8 cellular contexts compared by ENCODE assay signal in the genomic region with DNA sequence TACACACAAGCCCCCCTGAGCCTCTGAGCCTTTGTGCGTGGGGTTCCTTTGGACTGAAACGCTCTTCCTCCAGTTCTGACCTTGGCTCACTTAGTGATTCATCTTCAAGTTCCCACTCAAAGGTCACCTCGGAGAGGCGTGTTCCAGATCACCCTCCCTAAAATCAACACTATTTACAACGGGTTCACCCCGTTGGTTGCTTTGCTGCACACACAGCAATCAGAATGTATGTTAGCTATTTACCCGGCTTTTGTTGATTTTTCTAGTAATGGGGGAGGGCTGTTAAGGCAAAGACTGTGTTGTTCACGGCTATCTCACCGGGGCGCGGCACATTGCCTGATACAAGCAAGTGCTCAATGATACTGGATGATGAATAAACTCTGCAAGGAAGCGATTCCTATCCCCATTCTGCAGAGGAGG. TPM values are rescaled to one million over a fixed set of nuclear protein-coding genes. Genes with fewer than 3 reads are reported as not detected.
A peak's percentile ranks its signal among the peaks of the same experiment; 100 is the strongest.
DNase-seq lines count a peak whose midpoint lies in the region; ATAC-seq and TF ChIP-seq lines count a peak whose summit lies in the region.

No MANE protein-coding gene starts in this region.

- peak overlapping the region; percentile 94 for H3K4me3 ChIP-seq in GM12864 (ENCODE audit: low read depth, low read length)
- H3K4me3 ChIP-seq in SK-N-MC = peak overlapping the region; percentile 76
- peak overlapping the region; percentile 82 for H3K4me3 ChIP-seq in fibroblast of villous mesenchyme (ENCODE audit: low read depth, low read length)

- H3K4me3 Mint-ChIP-seq in progenitor cell of endocrine pancreas (ENCODE audit: low read depth) = peak overlapping the region; percentile 85

- peaks cover 3% of the 10 kb centered on the region for H3K36me3 Mint-ChIP-seq in progenitor cell of endocrine pancreas (ENCODE audit: insufficient read depth)

- H3K9me3 Mint-ChIP-seq in progenitor cell of endocrine pancreas (ENCODE audit: low read depth) = no peaks in the 10 kb centered on the region

- no peak for ATAC-seq in GM21367 (IDR thresholded peaks at IDR 0.05; ENCODE audit: unreplicated experiment)

- TF ChIP-seq CTCF in GM12864 (IDR thresholded peaks at IDR 0.05; ENCODE audit: low read depth, low read length, missing control alignments) (no peak), fibroblast of villous mesenchyme (IDR thresholded peaks at IDR 0.05; ENCODE audit: insufficient read depth, low read depth, low read length) (no peak), progenitor cell of endocrine pancreas (IDR thresholded peaks at IDR 0.05; ENCODE audit: unreplicated experiment) (no peak)

- H3K9me3 ChIP-seq in SK-N-MC (ENCODE audit: low read depth, low read length) = no peaks in the 10 kb centered on the region

- no peak overlapping the region for H3K27ac ChIP-seq in SK-N-MC

- peaks cover 39% of the 10 kb centered on the region for H3K4me1 Mint-ChIP-seq in progenitor cell of endocrine pancreas (ENCODE audit: low read depth)

- H3K36me3 ChIP-seq in SK-N-MC (ENCODE audit: insufficient read depth, low read length) = no peaks in the 10 kb centered on the region

- no peak for DNase-seq in GM12864 (ENCODE audit: low read depth)
- no peak for DNase-seq in SK-N-MC (ENCODE audit: low read depth, low spot score)
- DNase-seq in fibroblast of villous mesenchyme (ENCODE audit: low read depth) = no peak
- no peak for DNase-seq in progenitor cell of endocrine pancreas (ENCODE audit: low spot score, unreplicated experiment)
- no peak for DNase-seq in activated CD4-positive, alpha-beta T cell treated with anti-CD3 and anti-CD28 coated beads for 1 hour
- no peak for DNase-seq in NCI-H2081 treated with DMSO at 0.1 percent for 48 hours (lab: John Stamatoyannopoulos, UW)
- no peak for DNase-seq in NCI-H226

- peak overlapping the region; percentile 93 for H3K27ac Mint-ChIP-seq in progenitor cell of endocrine pancreas

- H3K9ac ChIP-seq in SK-N-MC (ENCODE audit: insufficient read length) = peak overlapping the region; percentile 50

- no peaks in the 10 kb centered on the region for H3K27me3 Mint-ChIP-seq in progenitor cell of endocrine pancreas

RNA-seq across cellular contexts. Expression of gene NAGPA, which starts 1.0 kb away (rescaled TPM):
- total RNA-seq in fibroblast of villous mesenchyme (17.3 and 18.0 TPM in 2 replicates), progenitor cell of endocrine pancreas (28.4 and 29.2 TPM in 2 replicates)

RNA-seq across cellular contexts. Expression of gene C16orf89, which starts 33.0 kb away (rescaled TPM):
- total RNA-seq in fibroblast of villous mesenchyme (not detected in 2 replicates), progenitor cell of endocrine pancreas (not detected in 2 replicates)

RNA-seq across cellular contexts. Expression of gene ALG1, which starts 38.9 kb away (rescaled TPM):
- 39.9 and 41.9 TPM in 2 replicates for total RNA-seq in fibroblast of villous mesenchyme
- 28.4 and 30.8 TPM in 2 replicates for total RNA-seq in progenitor cell of endocrine pancreas
